10 cellular contexts compared by ENCODE assay signal in the genomic region with DNA sequence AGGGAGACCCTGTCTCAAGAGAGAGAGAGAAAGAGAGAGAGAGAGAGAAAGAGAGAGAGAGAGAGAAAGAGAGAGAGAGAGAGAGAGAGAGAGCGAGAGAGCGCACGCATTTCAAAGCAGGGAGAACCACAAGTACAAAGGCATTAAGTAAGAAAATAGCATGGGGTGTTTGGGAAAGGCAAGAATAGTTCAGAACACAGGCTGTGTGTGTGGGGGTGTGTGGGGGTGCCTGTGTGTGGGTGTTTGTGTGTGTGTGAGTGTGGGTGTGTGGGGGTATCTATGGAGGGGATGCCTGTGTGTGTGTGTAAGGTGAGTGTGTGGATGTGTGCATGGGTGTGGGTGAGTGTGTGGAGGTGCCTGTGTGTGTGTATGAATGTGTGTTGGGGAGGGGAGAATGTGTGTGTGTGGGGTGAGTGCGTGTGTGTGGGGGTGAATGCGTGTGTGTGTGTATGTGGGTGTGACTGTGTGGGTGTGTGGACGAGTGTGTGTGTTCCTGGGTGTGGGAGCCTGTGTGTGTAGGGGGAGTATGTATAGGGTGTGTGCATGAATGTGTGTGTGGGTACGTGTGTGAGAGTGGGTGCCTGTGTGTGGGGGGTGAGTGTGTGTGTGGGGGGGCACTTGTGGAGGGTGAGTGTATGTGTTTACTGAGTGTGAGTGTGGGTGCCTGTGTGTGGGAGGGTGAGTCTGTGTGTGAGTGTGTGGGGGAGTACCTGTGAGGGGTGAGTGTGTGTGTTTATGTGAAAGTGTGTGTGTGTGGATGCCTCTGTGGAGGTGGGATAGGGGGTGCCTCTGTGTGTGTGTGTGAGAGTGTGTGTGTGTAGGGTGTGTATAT. TPM values are rescaled to one million over a fixed set of nuclear protein-coding genes. Genes with fewer than 3 reads are reported as not detected.
DNase-seq lines count a peak whose midpoint lies in the region; ATAC-seq and TF ChIP-seq lines count a peak whose summit lies in the region.
"Had no signal": no experiment of that assay in that cellular context is flagged by ENCODE, and none has a peak within 500 bp of the region (broad histone marks: within the 10 kb centered on the region; RNA-seq: fewer than 3 reads in every experiment).

No MANE protein-coding gene starts in this region.

- H3K9me2 ChIP-seq in DOHH2 (replicated peaks; ENCODE audit: control insufficient read depth, low read length) (no peaks in the 10 kb centered on the region), OCI-LY7 (ENCODE audit: insufficient read depth, low read length) (no peaks in the 10 kb centered on the region)

- BruUV-seq in OCI-LY7 (replicated peaks; lab: Mats Ljungman, UMichigan): no TSS peak

- peak overlapping the region; percentile 98 for H3K27ac Mint-ChIP-seq in activated naive CD4-positive, alpha-beta T cell treated with anti-CD3 and anti-CD28 coated beads, Interleukin-2, amount 50 U/mL, for 24 hours
- H3K27ac Mint-ChIP-seq in nephron (peak overlapping the region; percentile 75 to 88 (median 84)), CD14-positive monocyte (peak overlapping the region in 2 of 7 donors; percentile 6 to 11)

- no peaks in the 10 kb centered on the region for H3K9me3 Mint-ChIP-seq in activated naive CD4-positive, alpha-beta T cell treated with anti-CD3 and anti-CD28 coated beads, Interleukin-2, amount 50 U/mL, for 24 hours
- H3K9me3 Mint-ChIP-seq in nephron: no peaks in the 10 kb centered on the region
- peaks cover 0 to 5% (median 0%) of the 10 kb centered on the region in 7 donors for H3K9me3 Mint-ChIP-seq in CD14-positive monocyte

- H3F3A ChIP-seq in DOHH2 (ENCODE audit: control insufficient read depth, insufficient read depth): peaks cover 15% of the 10 kb centered on the region

- H3K36me3 ChIP-seq in DOHH2 (ENCODE audit: control insufficient read depth, low read length): peaks cover 36% of the 10 kb centered on the region
- H3K36me3 ChIP-seq in OCI-LY7 (ENCODE audit: insufficient read depth, low read length): peaks cover 36% of the 10 kb centered on the region
- H3K36me3 ChIP-seq: neutrophil had no signal

- peaks cover 6% of the 10 kb centered on the region for H3K36me3 Mint-ChIP-seq in activated naive CD4-positive, alpha-beta T cell treated with anti-CD3 and anti-CD28 coated beads, Interleukin-2, amount 50 U/mL, for 24 hours
- H3K36me3 Mint-ChIP-seq in nephron (ENCODE audit: low read depth) (no peaks in the 10 kb centered on the region), CD14-positive monocyte (no peaks in the 10 kb centered on the region)

- H3K4me2 ChIP-seq in DOHH2 (ENCODE audit: low read length) (peak overlapping the region; percentile 88), OCI-LY7 (ENCODE audit: low read length) (peak overlapping the region; percentile 80)

- H3K4me3 Mint-ChIP-seq in activated naive CD4-positive, alpha-beta T cell treated with anti-CD3 and anti-CD28 coated beads, Interleukin-2, amount 50 U/mL, for 24 hours: peak overlapping the region; percentile 86
- no peak overlapping the region for H3K4me3 Mint-ChIP-seq in nephron
- no peak overlapping the region for H3K4me3 Mint-ChIP-seq in CD14-positive monocyte

- H3K4me3 ChIP-seq in DOHH2 (ENCODE audit: low read length) (peak overlapping the region; percentile 57), OCI-LY7 (ENCODE audit: low read depth, low read length, poor library complexity, severe bottlenecking) (peak overlapping the region; percentile 71), dorsolateral prefrontal cortex (no peak overlapping the region)
- H3K4me3 ChIP-seq: coronary artery had no signal

- no peak for ATAC-seq in GM21526 (IDR thresholded peaks at IDR 0.05; ENCODE audit: low FRiP score, unreplicated experiment)

- TF ChIP-seq CTCF in DOHH2 (IDR thresholded peaks at IDR 0.05; ENCODE audit: low read depth, low read length, poor library complexity, severe bottlenecking): no peak
- no peak for TF ChIP-seq CTCF in OCI-LY7 (conservative IDR thresholded peaks at IDR 0.05; ENCODE audit: low read length)
- no peak for TF ChIP-seq CTCF in nephron (IDR thresholded peaks at IDR 0.05; ENCODE audit: unreplicated experiment in 3 of 3)
- no peak for TF ChIP-seq CTCF in CD14-positive monocyte (IDR thresholded peaks at IDR 0.05)
- no peak for TF ChIP-seq CTCF in dorsolateral prefrontal cortex (IDR thresholded peaks at IDR 0.05 in 54 of 56, conservative IDR thresholded peaks at IDR 0.05 in 2 of 56; ENCODE audit: low read depth in 1 of 56, partially characterized antibody in 56 of 56)

- no peaks in the 10 kb centered on the region for H3K9me3 ChIP-seq in DOHH2 (ENCODE audit: control insufficient read depth, insufficient read depth, low read length)
- no peaks in the 10 kb centered on the region for H3K9me3 ChIP-seq in OCI-LY7 (ENCODE audit: low read length)
- H3K9me3 ChIP-seq: neutrophil had no signal

- H3K27ac ChIP-seq in DOHH2 (ENCODE audit: low read depth, low read length) (peak overlapping the region; percentile 79), OCI-LY7 (ENCODE audit: low read depth, low read length, poor library complexity, severe bottlenecking) (peak overlapping the region; percentile 91), dorsolateral prefrontal cortex (no peak overlapping the region)
- H3K27ac ChIP-seq: coronary artery, neutrophil had no signal

- DNase-seq in OCI-LY7 (ENCODE audit: low spot score): no peak
- no peak for DNase-seq in CD14-positive monocyte (ENCODE audit: low spot score)
- no peak for DNase-seq in putamen (ENCODE audit: low spot score)
- no peak for DNase-seq in dorsolateral prefrontal cortex

- H3K27me3 ChIP-seq in DOHH2 (ENCODE audit: control insufficient read depth, low read length) (no peaks in the 10 kb centered on the region), dorsolateral prefrontal cortex (peaks cover 0 to 33% (median 15%) of the 10 kb centered on the region in 45 donors)

- H3K79me2 ChIP-seq in DOHH2 (ENCODE audit: control insufficient read depth, low read length) (peaks cover 24% of the 10 kb centered on the region), OCI-LY7 (ENCODE audit: insufficient read depth, low read depth, low read length) (peaks cover 26% of the 10 kb centered on the region; the same call in 1 of the 2 replicates)

- H3K27me3 Mint-ChIP-seq in activated naive CD4-positive, alpha-beta T cell treated with anti-CD3 and anti-CD28 coated beads, Interleukin-2, amount 50 U/mL, for 24 hours: no peaks in the 10 kb centered on the region
- H3K27me3 Mint-ChIP-seq in nephron (ENCODE audit: low read depth) (peaks cover 13% of the 10 kb centered on the region), CD14-positive monocyte (ENCODE audit: low read depth in 3 of 3) (peaks cover 38 to 42% (median 38%) of the 10 kb centered on the region in 3 donors)

- POLR2A ChIA-PET in OCI-LY7 (lab: Charles Lee): interaction anchor here (1.9 kb wide), 2 partner anchors 18 to 24 kb away, joined by 4 to 8 read pairs; no protein-coding TSS in a partner anchor

- H3K4me1 ChIP-seq in DOHH2 (ENCODE audit: control insufficient read depth, low read length) (peaks cover 43% of the 10 kb centered on the region), OCI-LY7 (ENCODE audit: insufficient read depth, low read length, poor library complexity, severe bottlenecking) (peaks cover 51% of the 10 kb centered on the region)

- H2AFZ ChIP-seq in OCI-LY7 (ENCODE audit: low read length): no peak overlapping the region

- intact Hi-C loops in OCI-LY7 (cut with micrococcal nuclease; ENCODE audit: unreplicated experiment) (no loop called here), CD14-positive monocyte (cut with micrococcal nuclease) (no loop called here), dorsolateral prefrontal cortex (cut with DNase I) (no loop called here)

- H4K20me1 ChIP-seq in DOHH2 (ENCODE audit: control insufficient read depth, insufficient read depth, low read depth, low read length) (no peaks in the 10 kb centered on the region), OCI-LY7 (ENCODE audit: insufficient read depth, low read length) (no peaks in the 10 kb centered on the region)

- CTCF ChIA-PET in OCI-LY7 (lab: Charles Lee; ENCODE audit: unreplicated experiment): no interaction called here

- peaks cover 70% of the 10 kb centered on the region for H3K4me1 Mint-ChIP-seq in activated naive CD4-positive, alpha-beta T cell treated with anti-CD3 and anti-CD28 coated beads, Interleukin-2, amount 50 U/mL, for 24 hours
- peaks cover 17% of the 10 kb centered on the region for H3K4me1 Mint-ChIP-seq in nephron
- peaks cover 5% of the 10 kb centered on the region for H3K4me1 Mint-ChIP-seq in CD14-positive monocyte

RNA-seq across cellular contexts. Expression of gene HDAC1, which starts 19.1 kb away (rescaled TPM):
- total RNA-seq in OCI-LY7 (2014; rRNA removed; shearing (Covaris generic)): 259 and 270 TPM in 2 replicates
- total RNA-seq in OCI-LY7 (2022) (254 and 263 TPM in 2 replicates), dorsolateral prefrontal cortex (10 to 100 TPM; 16.3 to 56.0 (median 29.8) TPM)
- polyA plus RNA-seq in CD14-positive monocyte: 10 to 100 TPM; 73.8 to 88.7 TPM

RNA-seq across cellular contexts. Expression of gene LCK, which starts 21.7 kb away (rescaled TPM):
- total RNA-seq in OCI-LY7 (2014; rRNA removed; shearing (Covaris generic)): 217 and 218 TPM in 2 replicates
- total RNA-seq in OCI-LY7 (2022) (135 and 146 TPM in 2 replicates), dorsolateral prefrontal cortex (1 to 10 TPM in 5 of 120 experiments, under 1 TPM in 24, not detected in 91; 0.19 to 2.1 (median 0.52) TPM)
- polyA plus RNA-seq in CD14-positive monocyte: 1 to 10 TPM; 1.7 to 2.2 TPM

RNA-seq across cellular contexts. Expression of gene FAM167B, which starts 25.8 kb away (rescaled TPM):
- total RNA-seq in OCI-LY7 (2014; rRNA removed; shearing (Covaris generic)): 1.1 and 1.6 TPM in 2 replicates
- 1.8 and 3.1 TPM in 2 replicates for total RNA-seq in OCI-LY7 (2022)
- not detected for polyA plus RNA-seq in CD14-positive monocyte
- 1 to 10 TPM in 82 of 120 experiments, under 1 TPM in 21, not detected in 17; 0.54 to 8.7 (median 1.7) TPM for total RNA-seq in dorsolateral prefrontal cortex

RNA-seq across cellular contexts. Expression of gene EIF3I, which starts 50.6 kb away (rescaled TPM):
- total RNA-seq in OCI-LY7 (2014; rRNA removed; shearing (Covaris generic)): 144 and 182 TPM in 2 replicates
- total RNA-seq in OCI-LY7 (2022) (193 and 207 TPM in 2 replicates), dorsolateral prefrontal cortex (100 to 1,000 TPM in 37 of 120 experiments, 10 to 100 TPM in 83; 71.7 to 128 (median 95.7) TPM)
- polyA plus RNA-seq in CD14-positive monocyte: 100 to 1,000 TPM; 151 to 162 TPM

RNA-seq across cellular contexts. Expression of gene TMEM234, which starts 50.6 kb away (rescaled TPM):
- total RNA-seq in OCI-LY7 (2014; rRNA removed; shearing (Covaris generic)): 14.9 and 17.1 TPM in 2 replicates
- total RNA-seq in OCI-LY7 (2022): 17.5 and 24.5 TPM in 2 replicates
- polyA plus RNA-seq in CD14-positive monocyte: 10 to 100 TPM; 12.8 to 14.5 TPM
- 10 to 100 TPM; 16.0 to 39.7 (median 25.8) TPM for total RNA-seq in dorsolateral prefrontal cortex

Comparison
In these comparisons a context has a peak if more than half of its experiments do, and no peak if none do; other contexts are left out.
1. H3K27ac ChIP-seq: peak in DOHH2 (single experiment) and OCI-LY7 (single experiment); none in dorsolateral prefrontal cortex (0 of 59).
2. H3K4me3 ChIP-seq: peak in DOHH2 (single experiment) and OCI-LY7 (single experiment); none in dorsolateral prefrontal cortex (0 of 59).
3. RNA of gene HDAC1, which starts 19.1 kb away (total RNA-seq): 254 to 270 TPM in OCI-LY7; 16.3 to 56.0 TPM in dorsolateral prefrontal cortex; every median in the first group is over 4 times any median in the second.
4. RNA of gene LCK, which starts 21.7 kb away (total RNA-seq): 135 to 218 TPM in OCI-LY7; 0.19 to 2.1 TPM in dorsolateral prefrontal cortex; every median in the first group is over 10 times any median in the second.